In genomic region chr9:14515564-14516198, GRCh38 we compare ENCODE assay signal across 14 cellular contexts.
A peak's percentile ranks its signal among the peaks of the same experiment; 100 is the strongest.
DNase-seq lines count a peak whose midpoint lies in the region; ATAC-seq and TF ChIP-seq lines count a peak whose summit lies in the region.
"Had no signal": no experiment of that assay in that cellular context is flagged by ENCODE, and none has a peak within 500 bp of the region (broad histone marks: within the 10 kb centered on the region; RNA-seq: fewer than 3 reads in every experiment).

No MANE protein-coding gene starts in this region.

- DNase-seq in GM23338 (ENCODE audit: low spot score): peak; percentile 69
- DNase-seq in NCI-H2107 treated with DMSO at 0.1 percent for 48 hours (lab: John Stamatoyannopoulos, UW; ENCODE audit: unreplicated experiment): peak; percentile 34
- DNase-seq in astrocyte of the spinal cord (ENCODE audit: low read depth, low spot score): peak; percentile 69
- DNase-seq in neural progenitor cell (ENCODE audit: low spot score): peak; percentile 40
- no peak for DNase-seq in HuH-7 (ENCODE audit: low spot score)
- DNase-seq in HAP-1 (ENCODE audit: low spot score in 2 of 2): no peak
- DNase-seq in A673 (ENCODE audit: low spot score): no peak
- DNase-seq: activated CD8-positive, alpha-beta memory T cell treated with anti-CD3 and anti-CD28 coated beads, Interleukin-2, amount 50 U/mL, for 48 hours; foreskin keratinocyte; left lung; stimulated activated CD4-positive, alpha-beta T cell treated with anti-CD3 and anti-CD28 coated beads, Interleukin-2, amount 100 ng/mL, for 48 hours; stomach had no signal

- H3K9me3 Mint-ChIP-seq in GM23338: no peaks in the 10 kb centered on the region; the same call in 2 of the 3 replicates
- H3K9me3 Mint-ChIP-seq in neural progenitor cell: no peaks in the 10 kb centered on the region

- no peaks in the 10 kb centered on the region for H3K36me3 Mint-ChIP-seq in GM23338 (ENCODE audit: low read depth)
- no peaks in the 10 kb centered on the region for H3K36me3 Mint-ChIP-seq in neural progenitor cell
- H3K36me3 Mint-ChIP-seq: CD14-positive monocyte had no signal

- in situ Hi-C loops in astrocyte of the spinal cord (cut with HindIII; ENCODE audit: low sequenced_read_pairs): no loop called here
- in situ Hi-C loops in HAP-1 (cut with MboI; ENCODE audit: low sequenced_read_pairs): no loop called here

- H3K36me3 ChIP-seq in GM23338 (ENCODE audit: insufficient read depth) (no peaks in the 10 kb centered on the region), neural progenitor cell (no peaks in the 10 kb centered on the region), HAP-1 (replicated peaks) (no peaks in the 10 kb centered on the region), A673 (ENCODE audit: insufficient read depth, low read length, poor library complexity, severe bottlenecking) (no peaks in the 10 kb centered on the region)
- H3K36me3 ChIP-seq: left lung, stomach had no signal

- H3F3A ChIP-seq in GM23338 (replicated peaks; ENCODE audit: low read depth) (no peaks in the 10 kb centered on the region), neural progenitor cell (ENCODE audit: low read depth) (no peaks in the 10 kb centered on the region)

- H3K27ac ChIP-seq in GM23338 (ENCODE audit: low read depth): peak overlapping the region; percentile 17
- H3K27ac ChIP-seq in neural progenitor cell: no peak overlapping the region
- H3K27ac ChIP-seq in A673 (ENCODE audit: low read depth, low read length, poor library complexity, severe bottlenecking): no peak overlapping the region
- H3K27ac ChIP-seq: foreskin keratinocyte, left lung, stomach had no signal

- H3K4me1 ChIP-seq in GM23338 (ENCODE audit: insufficient read depth) (peaks cover 23% of the 10 kb centered on the region), neural progenitor cell (peaks cover 20% of the 10 kb centered on the region), HAP-1 (no peaks in the 10 kb centered on the region), A673 (ENCODE audit: insufficient read depth, low read length, poor library complexity, severe bottlenecking) (peaks cover 13% of the 10 kb centered on the region)
- H3K4me1 ChIP-seq: foreskin keratinocyte, left lung, stomach had no signal

- H3K27me3 Mint-ChIP-seq in GM23338 (ENCODE audit: insufficient read depth, low read depth, poor library complexity) (peaks cover 3% of the 10 kb centered on the region), neural progenitor cell (ENCODE audit: insufficient read depth, low read depth) (peaks cover 3% of the 10 kb centered on the region)

- ATAC-seq in GM23338: peak; percentile 97
- no peak for ATAC-seq in HG02852 (IDR thresholded peaks at IDR 0.05; ENCODE audit: unreplicated experiment)
- ATAC-seq: foreskin keratinocyte, left lung had no signal

- no peak overlapping the region for H3K4me3 ChIP-seq in GM23338
- H3K4me3 ChIP-seq in astrocyte of the spinal cord (ENCODE audit: low read depth, low read length): no peak overlapping the region
- H3K4me3 ChIP-seq in neural progenitor cell: no peak overlapping the region
- no peak overlapping the region for H3K4me3 ChIP-seq in HAP-1
- no peak overlapping the region for H3K4me3 ChIP-seq in A673 (ENCODE audit: low read depth, low read length, poor library complexity, severe bottlenecking)
- H3K4me3 ChIP-seq: left lung, stomach had no signal

- intact Hi-C loops in A673 (cut with micrococcal nuclease; ENCODE audit: unreplicated experiment): no loop called here

- H3K4me2 ChIP-seq in GM23338: peak overlapping the region; percentile 50
- H3K4me2 ChIP-seq in neural progenitor cell: peak overlapping the region; percentile 47

- TF ChIP-seq CTCF in GM23338 (conservative IDR thresholded peaks at IDR 0.05; ENCODE audit: low read depth in 2 of 2) (no peak), astrocyte of the spinal cord (IDR thresholded peaks at IDR 0.05; ENCODE audit: low read depth, low read length) (no peak), neural progenitor cell (IDR thresholded peaks at IDR 0.05) (no peak), A673 (conservative IDR thresholded peaks at IDR 0.05; ENCODE audit: low read depth, low read length) (no peak)

- no peaks in the 10 kb centered on the region for H4K20me1 ChIP-seq in GM23338 (replicated peaks; ENCODE audit: insufficient read depth)
- no peaks in the 10 kb centered on the region for H4K20me1 ChIP-seq in neural progenitor cell (ENCODE audit: low read depth)

- H3K9me2 ChIP-seq in GM23338 (ENCODE audit: insufficient read depth): no peaks in the 10 kb centered on the region; the same call in 1 of the 2 replicates

- H3K79me2 ChIP-seq in GM23338 (replicated peaks; ENCODE audit: insufficient read depth): no peaks in the 10 kb centered on the region
- H3K79me2 ChIP-seq in neural progenitor cell (ENCODE audit: low read depth): no peaks in the 10 kb centered on the region

- H2AFZ ChIP-seq in GM23338 (peak overlapping the region; percentile 70; the same call in 1 of the 2 replicates), neural progenitor cell (replicated peaks) (no peak overlapping the region)

- H3K9ac ChIP-seq in neural progenitor cell: no peak overlapping the region

- no TSS peak for BruUV-seq in A673 (replicated peaks; lab: Mats Ljungman, UMichigan)

- H3K27me3 ChIP-seq in GM23338 (ENCODE audit: insufficient read depth): no peaks in the 10 kb centered on the region
- H3K27me3 ChIP-seq in neural progenitor cell: no peaks in the 10 kb centered on the region
- 0 out of 2 replicates have a peak, but pooled peaks cover 2% of the 10 kb centered on the region for H3K27me3 ChIP-seq in HAP-1 (ENCODE audit: low read depth)
- no peaks in the 10 kb centered on the region for H3K27me3 ChIP-seq in A673 (replicated peaks; ENCODE audit: insufficient read depth, low read depth, low read length, poor library complexity)
- H3K27me3 ChIP-seq: foreskin keratinocyte, left lung, stomach had no signal

- H3K4me3 Mint-ChIP-seq in GM23338: no peak overlapping the region
- no peak overlapping the region for H3K4me3 Mint-ChIP-seq in neural progenitor cell
- H3K4me3 Mint-ChIP-seq: CD14-positive monocyte had no signal

- no peaks in the 10 kb centered on the region for H3K9me3 ChIP-seq in neural progenitor cell (ENCODE audit: low read depth)
- H3K9me3 ChIP-seq in HAP-1: no peaks in the 10 kb centered on the region
- H3K9me3 ChIP-seq in A673 (ENCODE audit: low read depth, low read length, poor library complexity, severe bottlenecking): no peaks in the 10 kb centered on the region
- H3K9me3 ChIP-seq: left lung, stomach had no signal

- POLR2A ChIA-PET in A673 (lab: Charles Lee; ENCODE audit: low non-redundant PET): no interaction called here

- CTCF ChIA-PET in A673 (lab: Charles Lee): no interaction called here

- H3K27ac Mint-ChIP-seq in GM23338: peak overlapping the region; percentile 59; the same call in 1 of the 2 replicates
- no peak overlapping the region for H3K27ac Mint-ChIP-seq in neural progenitor cell

- H3K4me1 Mint-ChIP-seq in GM23338 (peaks cover 29% of the 10 kb centered on the region), neural progenitor cell (no peaks in the 10 kb centered on the region)
- H3K4me1 Mint-ChIP-seq: CD14-positive monocyte had no signal

TF ChIP-seq in GM23338, 12 proteins besides CTCF, POLR2A, EP300 and RAD21 (continues in another document):
- 0 out of 2 replicates have a peak, but pooled peaks have one; percentile 30 for TF ChIP-seq CREB1 (CRISPR knock-in tag; IDR thresholded peaks at IDR 0.05; ENCODE audit: low read depth)

Comparison
In these comparisons a context has a peak if more than half of its experiments do, and no peak if none do; other contexts are left out.
1. DNase-seq: peak in GM23338 (single experiment), NCI-H2107 treated with DMSO at 0.1 percent for 48 hours (single experiment), astrocyte of the spinal cord (single experiment) and neural progenitor cell (single experiment); none in HuH-7 (single experiment), HAP-1 (0 of 2) and A673 (single experiment).